8 cellular contexts compared by ENCODE assay signal in genomic region chr12:47686645-47687240, GRCh38. TPM values are rescaled to one million over a fixed set of nuclear protein-coding genes. Genes with fewer than 3 reads are reported as not detected.
DNase-seq lines count a peak whose midpoint lies in the region; ATAC-seq, FAIRE-seq and TF ChIP-seq lines count a peak whose summit lies in the region.

No MANE protein-coding gene starts in this region.

- FAIRE-seq in astrocyte (lab: Jason Lieb, UNC) = no peak
- no peak for FAIRE-seq in urothelium cell line (lab: Jason Lieb, UNC)

- H3K27me3 ChIP-seq in BE2C (no peaks in the 10 kb centered on the region), astrocyte (ENCODE audit: insufficient read depth, low read length) (no peaks in the 10 kb centered on the region)

- H3K4me1 Mint-ChIP-seq in astrocyte (ENCODE audit: low read depth, unreplicated experiment) = no peaks in the 10 kb centered on the region

- no peak overlapping the region for H3K4me3 Mint-ChIP-seq in astrocyte (ENCODE audit: unreplicated experiment)

- no peak overlapping the region for H3K9ac ChIP-seq in astrocyte (ENCODE audit: low read length)

- H3K27ac ChIP-seq in astrocyte (ENCODE audit: low read depth, low read length) = no peak overlapping the region

- peak; percentile 88 for TF ChIP-seq CTCF in BE2C (IDR thresholded peaks at IDR 0.05; ENCODE audit: low read depth, low read length)
- peak; percentile 47 for TF ChIP-seq CTCF in GM13976 (IDR thresholded peaks at IDR 0.05; ENCODE audit: borderline replicate concordance, control extremely low read depth, extremely low read depth, insufficient read depth, missing control alignments)
- TF ChIP-seq CTCF in astrocyte (IDR thresholded peaks at IDR 0.05; ENCODE audit: insufficient read depth, low read depth, low read length) = peak; percentile 78

- no peaks in the 10 kb centered on the region for H3K9me3 Mint-ChIP-seq in astrocyte (ENCODE audit: unreplicated experiment)

- DNase-seq in BE2C = peak; percentile 40
- DNase-seq in GM13976 (ENCODE audit: low spot score) = peak; percentile 46
- DNase-seq in NCI-H2171 treated with DMSO at 0.1 percent for 48 hours (lab: John Stamatoyannopoulos, UW) = peak; percentile 22
- DNase-seq in astrocyte (ENCODE audit: low read depth) = peak; percentile 21
- peak; percentile 59 for DNase-seq in iris pigment epithelial cell (ENCODE audit: low read depth)
- DNase-seq in urothelium cell line (ENCODE audit: low spot score) = peak; percentile 31
- DNase-seq in GM19238 (ENCODE audit: insufficient read length, low spot score) = no peak

- H2AFZ ChIP-seq in astrocyte (ENCODE audit: low read depth, low read length) = no peak overlapping the region

- H4K20me1 ChIP-seq in astrocyte (ENCODE audit: insufficient read depth, low read length) = no peaks in the 10 kb centered on the region

- H3K9me3 ChIP-seq in BE2C (no peaks in the 10 kb centered on the region), astrocyte (ENCODE audit: insufficient read depth, low read depth, low read length) (no peaks in the 10 kb centered on the region)

- H3K36me3 ChIP-seq in BE2C (no peaks in the 10 kb centered on the region; the same call in none of the 2 replicates), astrocyte (ENCODE audit: insufficient read depth, low read length) (peaks cover 19% of the 10 kb centered on the region)

- H3K79me2 ChIP-seq in astrocyte (ENCODE audit: insufficient read depth, low read length) = no peaks in the 10 kb centered on the region

- H3K4me1 ChIP-seq in BE2C = no peaks in the 10 kb centered on the region
- no peaks in the 10 kb centered on the region for H3K4me1 ChIP-seq in astrocyte (ENCODE audit: insufficient read depth, low read length)

- H3K36me3 Mint-ChIP-seq in astrocyte (ENCODE audit: low read depth, unreplicated experiment) = no peaks in the 10 kb centered on the region

- H3K4me3 ChIP-seq in BE2C (ENCODE audit: low read depth, low read length) (no peak overlapping the region), astrocyte (ENCODE audit: insufficient read depth, low read depth, low read length) (no peak overlapping the region)

- in situ Hi-C loops in GM13976 (cut with MboI; ENCODE audit: low sequenced_read_pairs, unreplicated experiment) = no loop called here

- no peak for ATAC-seq in HG03025 (IDR thresholded peaks at IDR 0.05; ENCODE audit: low FRiP score, unreplicated experiment)

- no peak overlapping the region for H3K4me2 ChIP-seq in astrocyte (ENCODE audit: low read length)

- no peaks in the 10 kb centered on the region for H3K27me3 Mint-ChIP-seq in astrocyte (ENCODE audit: low read depth, unreplicated experiment)

- no peak overlapping the region for H3K27ac Mint-ChIP-seq in astrocyte (ENCODE audit: unreplicated experiment)

RNA-seq across cellular contexts. Expression of gene RPAP3, which starts 19.1 kb away (rescaled TPM):
- polyA plus RNA-seq in BE2C (2012; ENCODE audit: insufficient read depth, insufficient read length, low read depth) = 12.9 TPM
- 36.2 and 39.2 TPM in 2 replicates for total RNA-seq in astrocyte

RNA-seq across cellular contexts. Expression of gene ENDOU, which starts 38.5 kb away (rescaled TPM):
- not detected for polyA plus RNA-seq in BE2C (2012; ENCODE audit: insufficient read depth, insufficient read length, low read depth)
- total RNA-seq in astrocyte = not detected in 2 replicates
